32 cellular contexts compared by ENCODE assay signal in the genomic region with DNA sequence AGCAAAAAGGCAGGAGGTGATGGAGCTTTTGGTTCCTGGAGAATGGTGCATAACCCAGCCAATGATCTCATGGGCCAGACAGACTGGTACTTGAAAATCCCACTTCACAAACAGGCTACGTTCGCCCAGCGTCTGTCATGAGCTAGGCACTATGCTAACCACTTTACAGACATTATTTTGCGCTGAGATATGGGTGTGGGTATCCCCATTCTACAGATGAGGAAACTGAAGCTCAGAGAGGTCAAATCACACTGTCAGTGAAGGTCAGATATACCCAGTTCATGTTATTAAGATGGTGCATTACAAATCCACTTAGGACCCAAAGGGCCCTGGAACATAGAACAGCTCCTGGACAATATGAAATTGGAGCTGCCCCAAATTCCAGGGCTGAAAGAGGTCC. TPM values are rescaled to one million over a fixed set of nuclear protein-coding genes. Genes with fewer than 3 reads are reported as not detected.
"Had no signal": no experiment of that assay in that cellular context is flagged by ENCODE, and none has a peak within 500 bp of the region (broad histone marks: within the 10 kb centered on the region; RNA-seq: fewer than 3 reads in every experiment).

No MANE protein-coding gene starts in this region.

- H3K4me3 Mint-ChIP-seq: immature natural killer cell; natural killer cell treated with Interleukin-12 subunit alpha and Interleukin-12 subunit beta and Interleukin-15 and Interleukin-18, amount 100 ng/mL, for 72 hours; stimulated activated effector memory CD8-positive, alpha-beta T cell treated with anti-CD3 and anti-CD28 coated beads, Interleukin-12 subunit alpha, Interleukin-12 subunit beta, amount 100 ng/mL, for 72 hours; stimulated activated naive CD8-positive, alpha-beta T cell treated with anti-CD3 and anti-CD28 coated beads, Interleukin-15, Interleukin-2, amounts not matched to agents 100 ng/mL and 50 ng/mL, for 24 hours; type B pancreatic cell had no signal

- H3K27ac ChIP-seq: left ventricle myocardium inferior, pancreas, prostate gland, sigmoid colon, spleen, tibial nerve, uterus had no signal

- ATAC-seq: mucosa of descending colon; naive thymus-derived CD4-positive, alpha-beta T cell; natural killer cell treated with Interleukin-12 subunit alpha and Interleukin-12 subunit beta and Interleukin-15 and Interleukin-18, amount 100 ng/mL, for 72 hours; pancreas; right cardiac atrium; stimulated activated effector memory CD8-positive, alpha-beta T cell treated with anti-CD3 and anti-CD28 coated beads, Interleukin-12 subunit alpha, Interleukin-12 subunit beta, amount 100 ng/mL, for 72 hours had no signal

- H3K4me1 ChIP-seq: pancreas, prostate gland, uterus had no signal

- DNase-seq: hypothalamus; immature natural killer cell; left ventricle myocardium inferior; midbrain; mucosa of descending colon; naive thymus-derived CD4-positive, alpha-beta T cell; nucleus accumbens; pancreas; retina; right cardiac atrium; sigmoid colon; small intestine; spleen; stimulated activated CD4-positive, alpha-beta T cell treated with anti-CD3 and anti-CD28 coated beads, Interleukin-4, amount 100 ng/mL, for 24 hours; stimulated activated naive CD4-positive, alpha-beta T cell; uterus had no signal

- H3K27ac Mint-ChIP-seq: immature natural killer cell; naive thymus-derived CD4-positive, alpha-beta T cell; natural killer cell treated with Interleukin-12 subunit alpha and Interleukin-12 subunit beta and Interleukin-15 and Interleukin-18, amount 100 ng/mL, for 72 hours; stimulated activated effector memory CD8-positive, alpha-beta T cell treated with anti-CD3 and anti-CD28 coated beads, Interleukin-12 subunit alpha, Interleukin-12 subunit beta, amount 100 ng/mL, for 72 hours; stimulated activated naive CD8-positive, alpha-beta T cell treated with anti-CD3 and anti-CD28 coated beads, Interleukin-15, Interleukin-2, amounts not matched to agents 100 ng/mL and 50 ng/mL, for 24 hours; type B pancreatic cell had no signal

- H3K36me3 Mint-ChIP-seq: naive thymus-derived CD4-positive, alpha-beta T cell; natural killer cell treated with Interleukin-12 subunit alpha and Interleukin-12 subunit beta and Interleukin-15 and Interleukin-18, amount 100 ng/mL, for 72 hours; stimulated activated effector memory CD8-positive, alpha-beta T cell treated with anti-CD3 and anti-CD28 coated beads, Interleukin-12 subunit alpha, Interleukin-12 subunit beta, amount 100 ng/mL, for 72 hours; type B pancreatic cell had no signal

- H3K9me3 ChIP-seq: left ventricle myocardium inferior, mucosa of descending colon, pancreas, prostate gland, sigmoid colon, spleen, tibial nerve, uterus had no signal

- H3K4me1 Mint-ChIP-seq: stimulated activated effector memory CD8-positive, alpha-beta T cell treated with anti-CD3 and anti-CD28 coated beads, Interleukin-12 subunit alpha, Interleukin-12 subunit beta, amount 100 ng/mL, for 72 hours had no signal

- H3K27me3 ChIP-seq: sigmoid colon, uterus had no signal

- H3K9me3 Mint-ChIP-seq: natural killer cell treated with Interleukin-12 subunit alpha and Interleukin-12 subunit beta and Interleukin-15 and Interleukin-18, amount 100 ng/mL, for 72 hours; stimulated activated effector memory CD8-positive, alpha-beta T cell treated with anti-CD3 and anti-CD28 coated beads, Interleukin-12 subunit alpha, Interleukin-12 subunit beta, amount 100 ng/mL, for 72 hours; stimulated activated naive CD8-positive, alpha-beta T cell treated with anti-CD3 and anti-CD28 coated beads, Interleukin-15, Interleukin-2, amounts not matched to agents 100 ng/mL and 50 ng/mL, for 24 hours; type B pancreatic cell had no signal

- H3K4me3 ChIP-seq: left ventricle myocardium inferior, lung, mucosa of descending colon, pancreas, prostate gland, sigmoid colon, spleen, tibial nerve, uterus had no signal

- FAIRE-seq: islet of Langerhans, pancreas, small intestine had no signal

- H3K36me3 ChIP-seq: left ventricle myocardium inferior, pancreas, prostate gland, sigmoid colon, spleen, tibial nerve, uterus had no signal

RNA-seq across cellular contexts. Expression of gene CCDC63, which starts 1.7 kb away (rescaled TPM):
- total RNA-seq: kidney epithelial cell; left ventricle myocardium inferior; lung; mesenteric fat pad; mucosa of descending colon; myocyte; naive thymus-derived CD4-positive, alpha-beta T cell; natural killer cell treated with Interleukin-12 subunit alpha and Interleukin-12 subunit beta and Interleukin-15 and Interleukin-18, amount 100 ng/mL, for 72 hours; osteoblast; pancreas; right cardiac atrium; sigmoid colon; spleen; subcutaneous adipose tissue; temporal lobe; tibial nerve; ureter; uterus had no signal
- polyA plus RNA-seq: immature natural killer cell; lung; naive thymus-derived CD4-positive, alpha-beta T cell; neural cell; pancreas; right cardiac atrium; sigmoid colon; small intestine; spleen had no signal
